Comparison of ENCODE assay signal across 10 cellular contexts in genomic region chr14:35369701-35370191, GRCh38. TPM values are rescaled to one million over a fixed set of nuclear protein-coding genes. Genes with fewer than 3 reads are reported as not detected.
A peak's percentile ranks its signal among the peaks of the same experiment; 100 is the strongest.
DNase-seq lines count a peak whose midpoint lies in the region; ATAC-seq and TF ChIP-seq lines count a peak whose summit lies in the region.
"Had no signal": no experiment of that assay in that cellular context is flagged by ENCODE, and none has a peak within 500 bp of the region (broad histone marks: within the 10 kb centered on the region; RNA-seq: fewer than 3 reads in every experiment).

No MANE protein-coding gene starts in this region.

- no peak for ATAC-seq in IMR-90 (ENCODE audit: low read depth)
- ATAC-seq in HG03097 (IDR thresholded peaks at IDR 0.05; ENCODE audit: low FRiP score, unreplicated experiment), result no peak
- ATAC-seq: activated CD4-positive, CD25-positive, alpha-beta regulatory T cell treated with anti-CD3 and anti-CD28 coated beads, Interleukin-2, amount 50 U/mL, for 24 hours had no signal

- peaks cover 56% of the 10 kb centered on the region for H3K4me1 ChIP-seq in BLaER1
- peaks cover 31% of the 10 kb centered on the region for H3K4me1 ChIP-seq in IMR-90 (ENCODE audit: control insufficient read depth, insufficient read depth, low read length)
- H3K4me1 ChIP-seq: SJCRH30 had no signal

- H3K23ac ChIP-seq in IMR-90 (ENCODE audit: low read depth, low read length), result no peak overlapping the region

- TF ChIP-seq POLR2A in IMR-90 (IDR thresholded peaks at IDR 0.05; ENCODE audit: low read depth, low read length), result no peak

- H2BK5ac ChIP-seq in IMR-90 (ENCODE audit: low read depth, low read length, poor library complexity, severe bottlenecking), result no peak overlapping the region

- H3K4me2 ChIP-seq in BLaER1, result peak overlapping the region; percentile 28; the same call in 1 of the 2 replicates
- no peak overlapping the region for H3K4me2 ChIP-seq in IMR-90 (ENCODE audit: low read depth, low read length)

- H3K36me3 ChIP-seq in BLaER1 (no peaks in the 10 kb centered on the region), IMR-90 (ENCODE audit: control insufficient read depth, insufficient read depth, low read length) (no peaks in the 10 kb centered on the region)
- H3K36me3 ChIP-seq: SJCRH30 had no signal

- H3K9me3 ChIP-seq in BLaER1 (peaks cover 16% of the 10 kb centered on the region), IMR-90 (ENCODE audit: control insufficient read depth, insufficient read depth, low read length) (peaks cover 5% of the 10 kb centered on the region)

- H4K20me1 ChIP-seq in BLaER1 (no peaks in the 10 kb centered on the region), IMR-90 (ENCODE audit: insufficient read depth, low read length) (no peaks in the 10 kb centered on the region)

- H3K9me1 ChIP-seq in IMR-90 (ENCODE audit: insufficient read depth, low read length), result peaks cover 22% of the 10 kb centered on the region

- TF ChIP-seq CTCF in IMR-90 (conservative IDR thresholded peaks at IDR 0.05; ENCODE audit: low read depth, low read length) (no peak), coronary artery (IDR thresholded peaks at IDR 0.05) (no peak)

- no peak overlapping the region for H2AK5ac ChIP-seq in IMR-90 (ENCODE audit: low read depth, low read length)

- no peak overlapping the region for H3K4me3 ChIP-seq in BLaER1
- no peak overlapping the region for H3K4me3 ChIP-seq in IMR-90 (ENCODE audit: insufficient read depth, low read depth, low read length)
- H3K4me3 ChIP-seq in coronary artery, result no peak overlapping the region

- dilution Hi-C loops in IMR-90 (cut with HindIII; ENCODE audit: low sequenced_read_pairs, unreplicated experiment), result no loop called here

- H4K91ac ChIP-seq in IMR-90 (ENCODE audit: insufficient read depth, low read depth, low read length), result no peak overlapping the region

- H2AFZ ChIP-seq in IMR-90 (replicated peaks; ENCODE audit: low read length, poor library complexity), result peak overlapping the region; percentile 59

- POLR2A ChIA-PET in IMR-90 (lab: Charles Lee; ENCODE audit: unreplicated experiment), result no interaction called here

- no peak overlapping the region for H3K18ac ChIP-seq in IMR-90 (ENCODE audit: low read depth, low read length)

- no TSS peak for BruUV-seq in IMR-90 (replicated peaks; lab: Mats Ljungman, UMichigan)

- TF ChIP-seq RAD21 in IMR-90 (IDR thresholded peaks at IDR 0.05; ENCODE audit: low read length), result no peak

- no peak overlapping the region for H3K14ac ChIP-seq in IMR-90 (replicated peaks; ENCODE audit: low read depth, low read length)

- H3K27me3 ChIP-seq in BLaER1, result no peaks in the 10 kb centered on the region
- H3K27me3 ChIP-seq in IMR-90 (ENCODE audit: control insufficient read depth, insufficient read depth, low read length), result no peaks in the 10 kb centered on the region
- H3K27me3 ChIP-seq: SJCRH30 had no signal

- H3K4ac ChIP-seq in IMR-90 (ENCODE audit: low read depth, low read length), result no peak overlapping the region

- DNase-seq in IMR-90 (no peak), SHP77 treated with DMSO at 0.1 percent for 48 hours (lab: John Stamatoyannopoulos, UW) (peak; percentile 71), glomerular visceral epithelial cell (ENCODE audit: extremely low spot score) (peak; percentile 9), retina (no peak), coronary artery (ENCODE audit: low spot score) (no peak)
- no peak for DNase-seq in NK-92 treated with Interleukin-12 subunit alpha and Interleukin-12 subunit beta, amount 100 ng/mL, for 24 hours (lab: John Stamatoyannopoulos, UW)
- DNase-seq: SJCRH30 had no signal

- in situ Hi-C loops in IMR-90 (cut with MboI; ENCODE audit: low sequenced_read_pairs), result no loop called here

- 89% methylated on average over 14 of the region's 24 CpGs; no CpG with 5 or more reads in 1 of the 2 experiments for WGBS in IMR-90 (ENCODE audit: extremely low coverage in 2 of 2, insufficient read length in 1 of 2), 2 experiments

- H3K79me1 ChIP-seq in IMR-90 (ENCODE audit: low read depth in 1 of 2, low read length in 2 of 2), result 0 out of 4 replicates have a peak, but pooled peaks cover 0 to 4% of the 10 kb centered on the region in 2 experiments

- no peak overlapping the region for H4K5ac ChIP-seq in IMR-90 (ENCODE audit: low read depth, low read length)

- CTCF ChIA-PET in IMR-90 (lab: Yijun Ruan, JAX), result interaction anchor here (0.5 kb wide), 1 partner anchor 9 kb away, joined by 3 read pairs; no protein-coding TSS in a partner anchor

- H4K8ac ChIP-seq in IMR-90 (ENCODE audit: low read depth in 2 of 2, low read length in 2 of 2), result no peak overlapping the region

- H3K9ac ChIP-seq in BLaER1 (no peak overlapping the region; the same call in 1 of the 2 replicates), IMR-90 (ENCODE audit: low read depth, low read length) (no peak overlapping the region)

- H3K27ac ChIP-seq in BLaER1 (peak overlapping the region; percentile 5; the same call in 1 of the 2 replicates), IMR-90 (ENCODE audit: insufficient read depth, low read length) (no peak overlapping the region), coronary artery (no peak overlapping the region)
- H3K27ac ChIP-seq: SJCRH30 had no signal

- no peak overlapping the region for H2BK20ac ChIP-seq in IMR-90 (ENCODE audit: low read depth, low read length)

- no peak overlapping the region for H3K56ac ChIP-seq in IMR-90 (ENCODE audit: extremely low read depth, insufficient read depth, low read length)

- intact Hi-C loops in IMR-90 (cut with micrococcal nuclease), result no loop called here

- no peak overlapping the region for H2AK9ac ChIP-seq in IMR-90 (replicated peaks; ENCODE audit: low read depth, low read length, poor library complexity)

- no peak overlapping the region for H2BK120ac ChIP-seq in IMR-90 (ENCODE audit: low read depth, low read length)

- no peak overlapping the region for H2BK15ac ChIP-seq in IMR-90 (ENCODE audit: low read depth, low read length)

TF ChIP-seq in IMR-90, 13 proteins besides CTCF, POLR2A, EP300 and RAD21:
- TF ChIP-seq MXI1 (IDR thresholded peaks at IDR 0.05; ENCODE audit: borderline replicate concordance, low read depth, low read length) (no peak), USF2 (IDR thresholded peaks at IDR 0.05; ENCODE audit: low read depth, low read length) (no peak), FOS (IDR thresholded peaks at IDR 0.05; ENCODE audit: low read depth, low read length) (no peak), ELK1 (IDR thresholded peaks at IDR 0.05; ENCODE audit: borderline replicate concordance, low read depth, low read length) (no peak), MAZ (IDR thresholded peaks at IDR 0.05; ENCODE audit: borderline replicate concordance, low read depth, low read length) (no peak), MAFK (IDR thresholded peaks at IDR 0.05; ENCODE audit: low read depth, low read length) (no peak), SMC3 (IDR thresholded peaks at IDR 0.05; ENCODE audit: low read depth, low read length) (no peak), RCOR1 (IDR thresholded peaks at IDR 0.05; ENCODE audit: insufficient replicate concordance, low read length) (no peak), NFE2L2 (IDR thresholded peaks at IDR 0.05; ENCODE audit: low read depth, low read length) (no peak), BHLHE40 (IDR thresholded peaks at IDR 0.05; ENCODE audit: low read depth, low read length) (no peak), RFX5 (IDR thresholded peaks at IDR 0.05; ENCODE audit: low read depth, low read length) (no peak), CEBPB (IDR thresholded peaks at IDR 0.05; ENCODE audit: low read depth, low read length) (no peak), CHD1 (IDR thresholded peaks at IDR 0.05; ENCODE audit: low read depth, low read length) (no peak)
TF ChIP-seq in IMR-90: peak in this region for 0.

RNA-seq across cellular contexts. Expression of gene NFKBIA, which starts 34.8 kb away (rescaled TPM):
- total RNA-seq in IMR-90 (2012; rRNA removed), result 97.1 and 102 TPM in 2 replicates
- polyA plus RNA-seq in IMR-90 (2012; rRNA removed), result 71.1 and 76.5 TPM in 2 replicates
- polyA plus RNA-seq in IMR-90 (2012; cell fraction: cytosol; rRNA removed), result 88.2 and 125 TPM in 2 replicates
- 272 and 345 TPM in 2 replicates for polyA plus RNA-seq in IMR-90 (2012; cell fraction: nucleus; rRNA removed; ENCODE audit: low replicate concordance)

Comparison
In these comparisons a context has a peak if more than half of its experiments do, and no peak if none do; other contexts are left out.
1. DNase-seq: peak in SHP77 treated with DMSO at 0.1 percent for 48 hours (single experiment) and glomerular visceral epithelial cell (single experiment); none in IMR-90 (single experiment), retina (single experiment), NK-92 treated with Interleukin-12 subunit alpha and Interleukin-12 subunit beta, amount 100 ng/mL, for 24 hours (single experiment) and coronary artery (single experiment).